Comparison of ENCODE assay signal across 1 cellular context in the genomic region with DNA sequence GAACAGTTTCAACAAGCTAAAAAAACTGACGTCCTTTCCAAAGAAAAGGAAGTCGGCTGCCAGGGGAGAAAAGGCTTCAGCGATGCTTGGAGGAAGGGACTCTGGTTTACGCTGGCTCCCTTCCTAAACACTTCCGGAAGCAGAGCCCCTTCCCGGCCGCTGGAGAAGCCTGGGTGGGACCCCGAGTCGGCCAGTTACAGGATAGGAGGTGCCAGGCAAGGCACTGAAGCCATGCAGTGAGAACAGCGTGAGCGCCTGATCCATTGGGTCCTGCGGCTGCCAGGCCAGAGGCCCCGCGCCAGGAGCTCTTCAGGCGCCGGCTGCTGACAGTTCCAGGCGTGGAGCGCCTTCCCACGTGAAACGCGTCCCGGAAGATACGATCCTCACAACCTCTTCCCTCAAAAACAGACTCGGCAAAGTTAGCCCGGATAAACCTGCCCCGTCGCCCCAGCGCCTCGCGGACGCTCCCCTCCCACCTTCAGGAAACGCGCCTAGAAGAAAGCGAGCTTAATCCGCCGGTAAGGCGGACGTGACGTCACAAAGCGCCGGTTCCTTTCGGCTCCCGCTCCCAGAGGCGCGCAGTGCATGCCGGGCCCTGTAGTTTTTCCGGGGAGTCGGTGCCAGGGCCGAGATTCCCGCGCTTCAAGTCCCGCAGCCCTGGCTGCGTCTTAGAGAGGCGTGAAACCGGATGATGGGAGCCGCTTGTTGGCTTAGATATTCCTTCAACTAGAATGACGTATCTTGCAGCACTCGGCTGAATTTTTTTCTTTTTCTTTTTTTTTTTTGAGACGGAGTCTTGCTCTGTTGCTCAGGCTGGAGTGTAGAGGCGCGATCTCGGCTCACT.
A peak's percentile ranks its signal among the peaks of the same experiment; 100 is the strongest.
TF ChIP-seq lines count a peak whose summit lies in the region.

A gene with protein sequence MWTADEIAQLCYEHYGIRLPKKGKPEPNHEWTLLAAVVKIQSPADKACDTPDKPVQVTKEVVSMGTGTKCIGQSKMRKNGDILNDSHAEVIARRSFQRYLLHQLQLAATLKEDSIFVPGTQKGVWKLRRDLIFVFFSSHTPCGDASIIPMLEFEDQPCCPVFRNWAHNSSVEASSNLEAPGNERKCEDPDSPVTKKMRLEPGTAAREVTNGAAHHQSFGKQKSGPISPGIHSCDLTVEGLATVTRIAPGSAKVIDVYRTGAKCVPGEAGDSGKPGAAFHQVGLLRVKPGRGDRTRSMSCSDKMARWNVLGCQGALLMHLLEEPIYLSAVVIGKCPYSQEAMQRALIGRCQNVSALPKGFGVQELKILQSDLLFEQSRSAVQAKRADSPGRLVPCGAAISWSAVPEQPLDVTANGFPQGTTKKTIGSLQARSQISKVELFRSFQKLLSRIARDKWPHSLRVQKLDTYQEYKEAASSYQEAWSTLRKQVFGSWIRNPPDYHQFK (minus strand): TSS at position 520 of the 844 bp plus-strand sequence. CDS start 2,482 bp downstream, outside the sequence.

TF ChIP-seq in HepG2, 621 proteins besides CTCF, POLR2A, EP300 and RAD21 (continued from another document and continues in another):
- TF ChIP-seq, protein P1, sequence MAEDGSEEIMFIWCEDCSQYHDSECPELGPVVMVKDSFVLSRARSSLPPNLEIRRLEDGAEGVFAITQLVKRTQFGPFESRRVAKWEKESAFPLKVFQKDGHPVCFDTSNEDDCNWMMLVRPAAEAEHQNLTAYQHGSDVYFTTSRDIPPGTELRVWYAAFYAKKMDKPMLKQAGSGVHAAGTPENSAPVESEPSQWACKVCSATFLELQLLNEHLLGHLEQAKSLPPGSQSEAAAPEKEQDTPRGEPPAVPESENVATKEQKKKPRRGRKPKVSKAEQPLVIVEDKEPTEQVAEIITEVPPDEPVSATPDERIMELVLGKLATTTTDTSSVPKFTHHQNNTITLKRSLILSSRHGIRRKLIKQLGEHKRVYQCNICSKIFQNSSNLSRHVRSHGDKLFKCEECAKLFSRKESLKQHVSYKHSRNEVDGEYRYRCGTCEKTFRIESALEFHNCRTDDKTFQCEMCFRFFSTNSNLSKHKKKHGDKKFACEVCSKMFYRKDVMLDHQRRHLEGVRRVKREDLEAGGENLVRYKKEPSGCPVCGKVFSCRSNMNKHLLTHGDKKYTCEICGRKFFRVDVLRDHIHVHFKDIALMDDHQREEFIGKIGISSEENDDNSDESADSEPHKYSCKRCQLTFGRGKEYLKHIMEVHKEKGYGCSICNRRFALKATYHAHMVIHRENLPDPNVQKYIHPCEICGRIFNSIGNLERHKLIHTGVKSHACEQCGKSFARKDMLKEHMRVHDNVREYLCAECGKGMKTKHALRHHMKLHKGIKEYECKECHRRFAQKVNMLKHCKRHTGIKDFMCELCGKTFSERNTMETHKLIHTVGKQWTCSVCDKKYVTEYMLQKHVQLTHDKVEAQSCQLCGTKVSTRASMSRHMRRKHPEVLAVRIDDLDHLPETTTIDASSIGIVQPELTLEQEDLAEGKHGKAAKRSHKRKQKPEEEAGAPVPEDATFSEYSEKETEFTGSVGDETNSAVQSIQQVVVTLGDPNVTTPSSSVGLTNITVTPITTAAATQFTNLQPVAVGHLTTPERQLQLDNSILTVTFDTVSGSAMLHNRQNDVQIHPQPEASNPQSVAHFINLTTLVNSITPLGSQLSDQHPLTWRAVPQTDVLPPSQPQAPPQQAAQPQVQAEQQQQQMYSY (CRISPR knock-in tag; IDR thresholded peaks at IDR 0.05) = peak; percentile 48; the same call in 1 of the 2 replicates
- TF ChIP-seq, protein P2, sequence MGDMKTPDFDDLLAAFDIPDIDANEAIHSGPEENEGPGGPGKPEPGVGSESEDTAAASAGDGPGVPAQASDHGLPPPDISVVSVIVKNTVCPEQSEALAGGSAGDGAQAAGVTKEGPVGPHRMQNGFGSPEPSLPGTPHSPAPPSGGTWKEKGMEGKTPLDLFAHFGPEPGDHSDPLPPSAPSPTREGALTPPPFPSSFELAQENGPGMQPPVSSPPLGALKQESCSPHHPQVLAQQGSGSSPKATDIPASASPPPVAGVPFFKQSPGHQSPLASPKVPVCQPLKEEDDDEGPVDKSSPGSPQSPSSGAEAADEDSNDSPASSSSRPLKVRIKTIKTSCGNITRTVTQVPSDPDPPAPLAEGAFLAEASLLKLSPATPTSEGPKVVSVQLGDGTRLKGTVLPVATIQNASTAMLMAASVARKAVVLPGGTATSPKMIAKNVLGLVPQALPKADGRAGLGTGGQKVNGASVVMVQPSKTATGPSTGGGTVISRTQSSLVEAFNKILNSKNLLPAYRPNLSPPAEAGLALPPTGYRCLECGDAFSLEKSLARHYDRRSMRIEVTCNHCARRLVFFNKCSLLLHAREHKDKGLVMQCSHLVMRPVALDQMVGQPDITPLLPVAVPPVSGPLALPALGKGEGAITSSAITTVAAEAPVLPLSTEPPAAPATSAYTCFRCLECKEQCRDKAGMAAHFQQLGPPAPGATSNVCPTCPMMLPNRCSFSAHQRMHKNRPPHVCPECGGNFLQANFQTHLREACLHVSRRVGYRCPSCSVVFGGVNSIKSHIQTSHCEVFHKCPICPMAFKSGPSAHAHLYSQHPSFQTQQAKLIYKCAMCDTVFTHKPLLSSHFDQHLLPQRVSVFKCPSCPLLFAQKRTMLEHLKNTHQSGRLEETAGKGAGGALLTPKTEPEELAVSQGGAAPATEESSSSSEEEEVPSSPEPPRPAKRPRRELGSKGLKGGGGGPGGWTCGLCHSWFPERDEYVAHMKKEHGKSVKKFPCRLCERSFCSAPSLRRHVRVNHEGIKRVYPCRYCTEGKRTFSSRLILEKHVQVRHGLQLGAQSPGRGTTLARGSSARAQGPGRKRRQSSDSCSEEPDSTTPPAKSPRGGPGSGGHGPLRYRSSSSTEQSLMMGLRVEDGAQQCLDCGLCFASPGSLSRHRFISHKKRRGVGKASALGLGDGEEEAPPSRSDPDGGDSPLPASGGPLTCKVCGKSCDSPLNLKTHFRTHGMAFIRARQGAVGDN (CRISPR knock-in tag; IDR thresholded peaks at IDR 0.05) = peak; percentile 97
- TF ChIP-seq, protein P3, sequence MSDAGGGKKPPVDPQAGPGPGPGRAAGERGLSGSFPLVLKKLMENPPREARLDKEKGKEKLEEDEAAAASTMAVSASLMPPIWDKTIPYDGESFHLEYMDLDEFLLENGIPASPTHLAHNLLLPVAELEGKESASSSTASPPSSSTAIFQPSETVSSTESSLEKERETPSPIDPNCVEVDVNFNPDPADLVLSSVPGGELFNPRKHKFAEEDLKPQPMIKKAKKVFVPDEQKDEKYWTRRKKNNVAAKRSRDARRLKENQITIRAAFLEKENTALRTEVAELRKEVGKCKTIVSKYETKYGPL (CRISPR knock-in tag; IDR thresholded peaks at IDR 0.05) = peak; percentile 44; the same call in 1 of the 2 replicates
- TF ChIP-seq ATM (IDR thresholded peaks at IDR 0.05; ENCODE audit: borderline replicate concordance) = no peak
- TF ChIP-seq SIX4 (CRISPR knock-in tag; IDR thresholded peaks at IDR 0.05) = peak; percentile 10; the same call in 1 of the 2 replicates
- TF ChIP-seq ZNF572 (CRISPR knock-in tag; IDR thresholded peaks at IDR 0.05) = peak; percentile 90; the same call in 1 of the 2 replicates
- TF ChIP-seq, protein P4, sequence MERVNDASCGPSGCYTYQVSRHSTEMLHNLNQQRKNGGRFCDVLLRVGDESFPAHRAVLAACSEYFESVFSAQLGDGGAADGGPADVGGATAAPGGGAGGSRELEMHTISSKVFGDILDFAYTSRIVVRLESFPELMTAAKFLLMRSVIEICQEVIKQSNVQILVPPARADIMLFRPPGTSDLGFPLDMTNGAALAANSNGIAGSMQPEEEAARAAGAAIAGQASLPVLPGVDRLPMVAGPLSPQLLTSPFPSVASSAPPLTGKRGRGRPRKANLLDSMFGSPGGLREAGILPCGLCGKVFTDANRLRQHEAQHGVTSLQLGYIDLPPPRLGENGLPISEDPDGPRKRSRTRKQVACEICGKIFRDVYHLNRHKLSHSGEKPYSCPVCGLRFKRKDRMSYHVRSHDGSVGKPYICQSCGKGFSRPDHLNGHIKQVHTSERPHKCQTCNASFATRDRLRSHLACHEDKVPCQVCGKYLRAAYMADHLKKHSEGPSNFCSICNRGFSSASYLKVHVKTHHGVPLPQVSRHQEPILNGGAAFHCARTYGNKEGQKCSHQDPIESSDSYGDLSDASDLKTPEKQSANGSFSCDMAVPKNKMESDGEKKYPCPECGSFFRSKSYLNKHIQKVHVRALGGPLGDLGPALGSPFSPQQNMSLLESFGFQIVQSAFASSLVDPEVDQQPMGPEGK (CRISPR knock-in tag; IDR thresholded peaks at IDR 0.05) = peak; percentile 46; the same call in 1 of the 2 replicates
- TF ChIP-seq, protein P5, sequence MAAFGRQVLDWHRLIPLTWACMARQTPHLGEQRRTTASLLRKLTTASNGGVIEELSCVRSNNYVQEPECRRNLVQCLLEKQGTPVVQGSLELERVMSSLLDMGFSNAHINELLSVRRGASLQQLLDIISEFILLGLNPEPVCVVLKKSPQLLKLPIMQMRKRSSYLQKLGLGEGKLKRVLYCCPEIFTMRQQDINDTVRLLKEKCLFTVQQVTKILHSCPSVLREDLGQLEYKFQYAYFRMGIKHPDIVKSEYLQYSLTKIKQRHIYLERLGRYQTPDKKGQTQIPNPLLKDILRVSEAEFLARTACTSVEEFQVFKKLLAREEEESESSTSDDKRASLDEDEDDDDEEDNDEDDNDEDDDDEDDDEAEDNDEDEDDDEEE (CRISPR knock-in tag; IDR thresholded peaks at IDR 0.05) = peak; percentile 76
- TF ChIP-seq ARNT2 (CRISPR knock-in tag; IDR thresholded peaks at IDR 0.05; ENCODE audit: low read depth) = peak; percentile 76
- TF ChIP-seq, protein P6, sequence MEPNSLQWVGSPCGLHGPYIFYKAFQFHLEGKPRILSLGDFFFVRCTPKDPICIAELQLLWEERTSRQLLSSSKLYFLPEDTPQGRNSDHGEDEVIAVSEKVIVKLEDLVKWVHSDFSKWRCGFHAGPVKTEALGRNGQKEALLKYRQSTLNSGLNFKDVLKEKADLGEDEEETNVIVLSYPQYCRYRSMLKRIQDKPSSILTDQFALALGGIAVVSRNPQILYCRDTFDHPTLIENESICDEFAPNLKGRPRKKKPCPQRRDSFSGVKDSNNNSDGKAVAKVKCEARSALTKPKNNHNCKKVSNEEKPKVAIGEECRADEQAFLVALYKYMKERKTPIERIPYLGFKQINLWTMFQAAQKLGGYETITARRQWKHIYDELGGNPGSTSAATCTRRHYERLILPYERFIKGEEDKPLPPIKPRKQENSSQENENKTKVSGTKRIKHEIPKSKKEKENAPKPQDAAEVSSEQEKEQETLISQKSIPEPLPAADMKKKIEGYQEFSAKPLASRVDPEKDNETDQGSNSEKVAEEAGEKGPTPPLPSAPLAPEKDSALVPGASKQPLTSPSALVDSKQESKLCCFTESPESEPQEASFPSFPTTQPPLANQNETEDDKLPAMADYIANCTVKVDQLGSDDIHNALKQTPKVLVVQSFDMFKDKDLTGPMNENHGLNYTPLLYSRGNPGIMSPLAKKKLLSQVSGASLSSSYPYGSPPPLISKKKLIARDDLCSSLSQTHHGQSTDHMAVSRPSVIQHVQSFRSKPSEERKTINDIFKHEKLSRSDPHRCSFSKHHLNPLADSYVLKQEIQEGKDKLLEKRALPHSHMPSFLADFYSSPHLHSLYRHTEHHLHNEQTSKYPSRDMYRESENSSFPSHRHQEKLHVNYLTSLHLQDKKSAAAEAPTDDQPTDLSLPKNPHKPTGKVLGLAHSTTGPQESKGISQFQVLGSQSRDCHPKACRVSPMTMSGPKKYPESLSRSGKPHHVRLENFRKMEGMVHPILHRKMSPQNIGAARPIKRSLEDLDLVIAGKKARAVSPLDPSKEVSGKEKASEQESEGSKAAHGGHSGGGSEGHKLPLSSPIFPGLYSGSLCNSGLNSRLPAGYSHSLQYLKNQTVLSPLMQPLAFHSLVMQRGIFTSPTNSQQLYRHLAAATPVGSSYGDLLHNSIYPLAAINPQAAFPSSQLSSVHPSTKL (CRISPR knock-in tag; IDR thresholded peaks at IDR 0.05) = peak; percentile 72
- peak; percentile 86; the same call in 1 of the 2 replicates for TF ChIP-seq MIER3 (CRISPR knock-in tag; IDR thresholded peaks at IDR 0.05; ENCODE audit: borderline replicate concordance)
- TF ChIP-seq FOXK1 (CRISPR knock-in tag; IDR thresholded peaks at IDR 0.05; ENCODE audit: borderline replicate concordance, low read depth) = peak; percentile 81; the same call in 1 of the 2 replicates
- TF ChIP-seq, protein P7, sequence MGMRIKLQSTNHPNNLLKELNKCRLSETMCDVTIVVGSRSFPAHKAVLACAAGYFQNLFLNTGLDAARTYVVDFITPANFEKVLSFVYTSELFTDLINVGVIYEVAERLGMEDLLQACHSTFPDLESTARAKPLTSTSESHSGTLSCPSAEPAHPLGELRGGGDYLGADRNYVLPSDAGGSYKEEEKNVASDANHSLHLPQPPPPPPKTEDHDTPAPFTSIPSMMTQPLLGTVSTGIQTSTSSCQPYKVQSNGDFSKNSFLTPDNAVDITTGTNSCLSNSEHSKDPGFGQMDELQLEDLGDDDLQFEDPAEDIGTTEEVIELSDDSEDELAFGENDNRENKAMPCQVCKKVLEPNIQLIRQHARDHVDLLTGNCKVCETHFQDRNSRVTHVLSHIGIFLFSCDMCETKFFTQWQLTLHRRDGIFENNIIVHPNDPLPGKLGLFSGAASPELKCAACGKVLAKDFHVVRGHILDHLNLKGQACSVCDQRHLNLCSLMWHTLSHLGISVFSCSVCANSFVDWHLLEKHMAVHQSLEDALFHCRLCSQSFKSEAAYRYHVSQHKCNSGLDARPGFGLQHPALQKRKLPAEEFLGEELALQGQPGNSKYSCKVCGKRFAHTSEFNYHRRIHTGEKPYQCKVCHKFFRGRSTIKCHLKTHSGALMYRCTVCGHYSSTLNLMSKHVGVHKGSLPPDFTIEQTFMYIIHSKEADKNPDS (CRISPR knock-in tag; IDR thresholded peaks at IDR 0.05) = 0 out of 2 replicates have a peak, but pooled peaks have one; percentile 51
- peak; percentile 78; the same call in 1 of the 2 replicates for TF ChIP-seq CBX5 (CRISPR knock-in tag; IDR thresholded peaks at IDR 0.05; ENCODE audit: borderline replicate concordance)
- peak; percentile 77 for TF ChIP-seq SIN3B (IDR thresholded peaks at IDR 0.05; ENCODE audit: low read length)
- no peak for TF ChIP-seq SMAD1 (CRISPR knock-in tag; IDR thresholded peaks at IDR 0.05; ENCODE audit: borderline replicate concordance, low read depth)
- peak; percentile 69 for TF ChIP-seq FOXA3 (CRISPR knock-in tag; IDR thresholded peaks at IDR 0.05)
- peak; percentile 75 for TF ChIP-seq TAF1 (CRISPR knock-in tag; IDR thresholded peaks at IDR 0.05)
- peak; percentile 98 for TF ChIP-seq ZNF143 (CRISPR knock-in tag; IDR thresholded peaks at IDR 0.05)
- TF ChIP-seq HNRNPLL (IDR thresholded peaks at IDR 0.05; ENCODE audit: low read depth, low read length, poor library complexity, severe bottlenecking) = peak; percentile 55
- TF ChIP-seq, protein P8, sequence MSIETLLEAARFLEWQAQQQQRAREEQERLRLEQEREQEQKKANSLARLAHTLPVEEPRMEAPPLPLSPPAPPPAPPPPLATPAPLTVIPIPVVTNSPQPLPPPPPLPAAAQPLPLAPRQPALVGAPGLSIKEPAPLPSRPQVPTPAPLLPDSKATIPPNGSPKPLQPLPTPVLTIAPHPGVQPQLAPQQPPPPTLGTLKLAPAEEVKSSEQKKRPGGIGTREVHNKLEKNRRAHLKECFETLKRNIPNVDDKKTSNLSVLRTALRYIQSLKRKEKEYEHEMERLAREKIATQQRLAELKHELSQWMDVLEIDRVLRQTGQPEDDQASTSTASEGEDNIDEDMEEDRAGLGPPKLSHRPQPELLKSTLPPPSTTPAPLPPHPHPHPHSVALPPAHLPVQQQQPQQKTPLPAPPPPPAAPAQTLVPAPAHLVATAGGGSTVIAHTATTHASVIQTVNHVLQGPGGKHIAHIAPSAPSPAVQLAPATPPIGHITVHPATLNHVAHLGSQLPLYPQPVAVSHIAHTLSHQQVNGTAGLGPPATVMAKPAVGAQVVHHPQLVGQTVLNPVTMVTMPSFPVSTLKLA (IDR thresholded peaks at IDR 0.05) = peak; percentile 88
- TF ChIP-seq HOXA3 (CRISPR knock-in tag; IDR thresholded peaks at IDR 0.05) = peak; percentile 98
- peak; percentile 90 for TF ChIP-seq AGO1 (IDR thresholded peaks at IDR 0.05; ENCODE audit: low read depth, low read length, poor library complexity, severe bottlenecking)
- TF ChIP-seq ZFP36 (IDR thresholded peaks at IDR 0.05; ENCODE audit: borderline replicate concordance, low read depth, low read length, partially characterized antibody) = no peak
- 0 out of 2 replicates have a peak, but pooled peaks have one; percentile 32 for TF ChIP-seq SIX1 (CRISPR knock-in tag; IDR thresholded peaks at IDR 0.05; ENCODE audit: borderline replicate concordance)
